ENCODE assay signal across 1 cellular context in genomic region chr1:201894343-201895119, GRCh38.
TF ChIP-seq lines count a peak whose summit lies in the region.

No MANE protein-coding gene starts in this region.

TF ChIP-seq in H1, 55 proteins besides CTCF, POLR2A, EP300 and RAD21:
- TF ChIP-seq, protein P1, sequence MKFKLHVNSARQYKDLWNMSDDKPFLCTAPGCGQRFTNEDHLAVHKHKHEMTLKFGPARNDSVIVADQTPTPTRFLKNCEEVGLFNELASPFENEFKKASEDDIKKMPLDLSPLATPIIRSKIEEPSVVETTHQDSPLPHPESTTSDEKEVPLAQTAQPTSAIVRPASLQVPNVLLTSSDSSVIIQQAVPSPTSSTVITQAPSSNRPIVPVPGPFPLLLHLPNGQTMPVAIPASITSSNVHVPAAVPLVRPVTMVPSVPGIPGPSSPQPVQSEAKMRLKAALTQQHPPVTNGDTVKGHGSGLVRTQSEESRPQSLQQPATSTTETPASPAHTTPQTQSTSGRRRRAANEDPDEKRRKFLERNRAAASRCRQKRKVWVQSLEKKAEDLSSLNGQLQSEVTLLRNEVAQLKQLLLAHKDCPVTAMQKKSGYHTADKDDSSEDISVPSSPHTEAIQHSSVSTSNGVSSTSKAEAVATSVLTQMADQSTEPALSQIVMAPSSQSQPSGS (IDR thresholded peaks at IDR 0.05; ENCODE audit: low read length): no peak
- no peak for TF ChIP-seq JUN (IDR thresholded peaks at IDR 0.05; ENCODE audit: low read depth, low read length)
- TF ChIP-seq SP4 (IDR thresholded peaks at IDR 0.05; ENCODE audit: low read length): no peak
- no peak for TF ChIP-seq HDAC2 (IDR thresholded peaks at IDR 0.05; ENCODE audit: borderline replicate concordance in 1 of 2, low read depth in 2 of 2, low read length in 2 of 2)
- TF ChIP-seq CREB1 (IDR thresholded peaks at IDR 0.05): no peak
- no peak for TF ChIP-seq CBX5 (IDR thresholded peaks at IDR 0.05; ENCODE audit: low read depth, low read length)
- TF ChIP-seq RXRA (IDR thresholded peaks at IDR 0.05; ENCODE audit: insufficient read depth, low read depth, low read length): no peak
- TF ChIP-seq RBBP5 (IDR thresholded peaks at IDR 0.05; ENCODE audit: borderline replicate concordance, low read depth, low read length): no peak
- TF ChIP-seq BACH1 (IDR thresholded peaks at IDR 0.05; ENCODE audit: low read length): no peak
- no peak for TF ChIP-seq POU5F1 (IDR thresholded peaks at IDR 0.05; ENCODE audit: low read depth, low read length)
- TF ChIP-seq TAF1 (IDR thresholded peaks at IDR 0.05; ENCODE audit: low read depth, low read length): no peak
- no peak for TF ChIP-seq RFX5 (IDR thresholded peaks at IDR 0.05; ENCODE audit: borderline replicate concordance, low read depth, low read length)
- no peak for TF ChIP-seq MAFK (IDR thresholded peaks at IDR 0.05; ENCODE audit: low read depth, low read length)
- TF ChIP-seq RNF2 (IDR thresholded peaks at IDR 0.05; ENCODE audit: borderline replicate concordance, low read depth, low read length, missing control alignments, poor library complexity, severe bottlenecking): no peak
- TF ChIP-seq SAP30 (IDR thresholded peaks at IDR 0.05; ENCODE audit: insufficient read depth, insufficient replicate concordance, low read length): no peak
- no peak for TF ChIP-seq HDAC6 (IDR thresholded peaks at IDR 0.05; ENCODE audit: low read depth, low read length)
- no peak for TF ChIP-seq CTBP2 (IDR thresholded peaks at IDR 0.05; ENCODE audit: borderline replicate concordance, insufficient read depth, insufficient read length, low read length)
- TF ChIP-seq CHD7 (IDR thresholded peaks at IDR 0.05; ENCODE audit: insufficient replicate concordance, low read length): no peak
- no peak for TF ChIP-seq NANOG (IDR thresholded peaks at IDR 0.05; ENCODE audit: insufficient read depth, low read depth, low read length, poor library complexity, severe bottlenecking)
